Comparison of ENCODE assay signal across 1 cellular context in genomic region chr13:98664924-98665637, GRCh38.
TF ChIP-seq lines count a peak whose summit lies in the region.

No MANE protein-coding gene starts in this region.

TF ChIP-seq in GM12878, 131 proteins besides CTCF, POLR2A, EP300 and RAD21 (continued from another document):
- TF ChIP-seq BCLAF1 (IDR thresholded peaks at IDR 0.05) (no peak), ATF7 (IDR thresholded peaks at IDR 0.05; ENCODE audit: low read depth) (no peak), IRF4 (IDR thresholded peaks at IDR 0.05; ENCODE audit: low read depth, low read length) (no peak), BHLHE40 (IDR thresholded peaks at IDR 0.05; ENCODE audit: borderline replicate concordance in 1 of 2, low read depth in 2 of 2, low read length in 1 of 2) (no peak), POLR2AphosphoS2 (IDR thresholded peaks at IDR 0.05; ENCODE audit: low read depth, low read length) (no peak), RBBP5 (conservative IDR thresholded peaks at IDR 0.05) (no peak), SRF (IDR thresholded peaks at IDR 0.05; ENCODE audit: low read depth in 2 of 2, low read length in 2 of 2) (no peak), RELA (IDR thresholded peaks at IDR 0.05; ENCODE audit: borderline replicate concordance, partially characterized antibody) (no peak)
